23 cellular contexts compared by ENCODE assay signal in the genomic region with DNA sequence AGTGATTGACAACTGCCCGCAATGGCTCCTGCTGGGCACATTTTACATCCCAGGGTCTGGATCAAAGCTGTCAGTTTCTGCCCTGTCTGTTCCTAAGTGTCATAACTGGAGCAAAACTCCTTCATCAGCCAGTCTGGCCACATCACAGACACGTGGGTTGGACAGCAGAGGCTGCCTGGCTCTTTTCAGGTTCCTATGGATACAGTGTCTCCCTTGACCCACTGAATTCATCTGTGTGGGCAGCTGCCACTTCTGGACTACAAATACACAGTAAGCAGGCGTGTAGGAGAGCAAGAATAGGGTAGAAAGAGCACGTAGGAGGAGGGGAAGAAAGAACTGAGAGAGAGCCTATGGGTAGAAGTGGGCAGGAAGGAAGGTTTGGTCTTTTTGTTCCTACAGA.
DNase-seq lines count a peak whose midpoint lies in the region; ATAC-seq and TF ChIP-seq lines count a peak whose summit lies in the region.
"Had no signal": no experiment of that assay in that cellular context is flagged by ENCODE, and none has a peak within 500 bp of the region (broad histone marks: within the 10 kb centered on the region; RNA-seq: fewer than 3 reads in every experiment).

No MANE protein-coding gene starts in this region.

- H3K9me3 Mint-ChIP-seq in activated naive CD8-positive, alpha-beta T cell treated with anti-CD3 and anti-CD28 coated beads, Interleukin-2, amount 50 U/mL, for 24 hours: no peaks in the 10 kb centered on the region
- no peaks in the 10 kb centered on the region for H3K9me3 Mint-ChIP-seq in activated naive CD8-positive, alpha-beta T cell treated with anti-CD3 and anti-CD28 coated beads for 36 hours
- H3K9me3 Mint-ChIP-seq in natural killer cell: no peaks in the 10 kb centered on the region
- H3K9me3 Mint-ChIP-seq: activated T-cell treated with anti-CD3 and anti-CD28 coated beads, Interleukin-2, amount 50 U/mL, for 24 hours had no signal

- H3K4me1 ChIP-seq in adipocyte (ENCODE audit: control insufficient read depth, insufficient read depth, low read length) (peaks cover 53% of the 10 kb centered on the region), upper lobe of right lung (no peaks in the 10 kb centered on the region)
- H3K4me1 ChIP-seq: HAP-1, SJSA1 had no signal

- peaks cover 3% of the 10 kb centered on the region for H3K4me1 Mint-ChIP-seq in activated naive CD8-positive, alpha-beta T cell treated with anti-CD3 and anti-CD28 coated beads, Interleukin-2, amount 50 U/mL, for 24 hours
- no peaks in the 10 kb centered on the region for H3K4me1 Mint-ChIP-seq in activated naive CD8-positive, alpha-beta T cell treated with anti-CD3 and anti-CD28 coated beads for 36 hours
- H3K4me1 Mint-ChIP-seq in natural killer cell: peaks cover 32% of the 10 kb centered on the region in 2 donors
- H3K4me1 Mint-ChIP-seq: CD4-positive, CD25-positive, alpha-beta regulatory T cell; naive B cell had no signal

- no peaks in the 10 kb centered on the region for H3K9me3 ChIP-seq in adipocyte (ENCODE audit: control insufficient read depth, low read length)
- no peaks in the 10 kb centered on the region for H3K9me3 ChIP-seq in upper lobe of right lung
- H3K9me3 ChIP-seq: HAP-1, SJSA1, upper lobe of left lung had no signal

- no peak overlapping the region for H3K9ac ChIP-seq in adipocyte (ENCODE audit: low read length)

- no peak for DNase-seq in activated naive CD8-positive, alpha-beta T cell treated with anti-CD3 and anti-CD28 coated beads, Interleukin-2, amount 50 U/mL, for 24 hours
- DNase-seq in activated naive CD8-positive, alpha-beta T cell treated with anti-CD3 and anti-CD28 coated beads for 36 hours: no peak
- DNase-seq in adipocyte (ENCODE audit: low read depth) (peak; percentile 18), natural killer cell (no peak), upper lobe of right lung (peak; percentile 72), islet precursor cell (no peak), nucleus accumbens (lab: John Stamatoyannopoulos, UW) (no peak)
- DNase-seq: activated CD4-positive, alpha-beta T cell treated with anti-CD3 and anti-CD28 coated beads, Interleukin-2, amount 50 U/mL, for 48 hours; activated T-cell treated with anti-CD3 and anti-CD28 coated beads, Interleukin-2, amount 50 U/mL, for 24 hours; CD4-positive, CD25-positive, alpha-beta regulatory T cell; effector CD8-positive, alpha-beta T cell; EL; naive B cell; stimulated activated CD8-positive, alpha-beta memory T cell treated with anti-CD3 and anti-CD28 coated beads, Interleukin-4, amount 100 ng/mL, for 48 hours; upper lobe of left lung had no signal

- H3K36me3 ChIP-seq in adipocyte (ENCODE audit: control insufficient read depth, insufficient read depth, low read length, severe bottlenecking) (no peaks in the 10 kb centered on the region), upper lobe of right lung (no peaks in the 10 kb centered on the region)
- H3K36me3 ChIP-seq: cardiac muscle cell, HAP-1, SJSA1, upper lobe of left lung had no signal

- intact Hi-C loops in natural killer cell (cut with micrococcal nuclease) (no loop called here), upper lobe of right lung (cut with DNase I) (no loop called here)

- H3K36me3 Mint-ChIP-seq in activated naive CD8-positive, alpha-beta T cell treated with anti-CD3 and anti-CD28 coated beads, Interleukin-2, amount 50 U/mL, for 24 hours (ENCODE audit: low read depth): no peaks in the 10 kb centered on the region
- no peaks in the 10 kb centered on the region for H3K36me3 Mint-ChIP-seq in activated naive CD8-positive, alpha-beta T cell treated with anti-CD3 and anti-CD28 coated beads for 36 hours
- H3K36me3 Mint-ChIP-seq in natural killer cell: no peaks in the 10 kb centered on the region
- H3K36me3 Mint-ChIP-seq: activated naive CD8-positive, alpha-beta T cell; CD4-positive, CD25-positive, alpha-beta regulatory T cell; naive B cell had no signal

- no peak overlapping the region for H3K4me3 Mint-ChIP-seq in activated naive CD8-positive, alpha-beta T cell treated with anti-CD3 and anti-CD28 coated beads, Interleukin-2, amount 50 U/mL, for 24 hours
- no peak overlapping the region for H3K4me3 Mint-ChIP-seq in activated naive CD8-positive, alpha-beta T cell treated with anti-CD3 and anti-CD28 coated beads for 36 hours
- peak overlapping the region; percentile 70 for H3K4me3 Mint-ChIP-seq in natural killer cell
- H3K4me3 Mint-ChIP-seq: activated naive CD8-positive, alpha-beta T cell; activated T-cell treated with anti-CD3 and anti-CD28 coated beads, Interleukin-2, amount 50 U/mL, for 24 hours; CD4-positive, CD25-positive, alpha-beta regulatory T cell; naive B cell had no signal

- no peak overlapping the region for H3K4me3 ChIP-seq in adipocyte (ENCODE audit: low read length)
- no peak overlapping the region for H3K4me3 ChIP-seq in upper lobe of right lung
- H3K4me3 ChIP-seq: cardiac muscle cell, HAP-1, hepatocyte, SJSA1, upper lobe of left lung had no signal

- ATAC-seq in activated naive CD8-positive, alpha-beta T cell treated with anti-CD3 and anti-CD28 coated beads, Interleukin-2, amount 50 U/mL, for 24 hours: peak; percentile 28
- ATAC-seq in natural killer cell (peak in 1 of 3 donors; percentile 25), upper lobe of right lung (peak; percentile 95), HG02763 (IDR thresholded peaks at IDR 0.05; ENCODE audit: unreplicated experiment) (no peak)
- ATAC-seq: left lobe of liver, right cardiac atrium had no signal

- H3K27ac Mint-ChIP-seq in activated naive CD8-positive, alpha-beta T cell treated with anti-CD3 and anti-CD28 coated beads, Interleukin-2, amount 50 U/mL, for 24 hours: peak overlapping the region; percentile 15
- no peak overlapping the region for H3K27ac Mint-ChIP-seq in activated naive CD8-positive, alpha-beta T cell treated with anti-CD3 and anti-CD28 coated beads for 36 hours
- peak overlapping the region in 1 of 2 donors; percentile 23 for H3K27ac Mint-ChIP-seq in natural killer cell
- H3K27ac Mint-ChIP-seq: activated naive CD8-positive, alpha-beta T cell; activated T-cell treated with anti-CD3 and anti-CD28 coated beads, Interleukin-2, amount 50 U/mL, for 24 hours; CD4-positive, CD25-positive, alpha-beta regulatory T cell had no signal

- H3K27ac ChIP-seq in upper lobe of right lung: no peak overlapping the region
- H3K27ac ChIP-seq: cardiac muscle cell, hepatocyte, SJSA1, upper lobe of left lung had no signal

- H3K27me3 Mint-ChIP-seq in activated naive CD8-positive, alpha-beta T cell treated with anti-CD3 and anti-CD28 coated beads, Interleukin-2, amount 50 U/mL, for 24 hours: peaks cover 2% of the 10 kb centered on the region
- H3K27me3 Mint-ChIP-seq in activated naive CD8-positive, alpha-beta T cell treated with anti-CD3 and anti-CD28 coated beads for 36 hours: no peaks in the 10 kb centered on the region
- no peaks in the 10 kb centered on the region for H3K27me3 Mint-ChIP-seq in natural killer cell (ENCODE audit: low read depth in 2 of 2)
- H3K27me3 Mint-ChIP-seq: activated T-cell treated with anti-CD3 and anti-CD28 coated beads, Interleukin-2, amount 50 U/mL, for 24 hours; CD4-positive, CD25-positive, alpha-beta regulatory T cell had no signal

- no peaks in the 10 kb centered on the region for H3K27me3 ChIP-seq in adipocyte (replicated peaks; ENCODE audit: control insufficient read depth, insufficient read depth, low read length)
- H3K27me3 ChIP-seq in upper lobe of right lung: no peaks in the 10 kb centered on the region
- H3K27me3 ChIP-seq: cardiac muscle cell, hepatocyte, SJSA1, upper lobe of left lung had no signal

- TF ChIP-seq CTCF in natural killer cell (IDR thresholded peaks at IDR 0.05) (no peak), upper lobe of right lung (IDR thresholded peaks at IDR 0.05) (no peak)

Comparison
In these comparisons a context has a peak if more than half of its experiments do, and no peak if none do; other contexts are left out.
1. DNase-seq: peak in adipocyte (single experiment) and upper lobe of right lung (single experiment); none in activated naive CD8-positive, alpha-beta T cell treated with anti-CD3 and anti-CD28 coated beads, Interleukin-2, amount 50 U/mL, for 24 hours (single experiment), activated naive CD8-positive, alpha-beta T cell treated with anti-CD3 and anti-CD28 coated beads for 36 hours (single experiment), natural killer cell (single experiment), islet precursor cell (single experiment) and nucleus accumbens (0 of 56).